In the genomic region with DNA sequence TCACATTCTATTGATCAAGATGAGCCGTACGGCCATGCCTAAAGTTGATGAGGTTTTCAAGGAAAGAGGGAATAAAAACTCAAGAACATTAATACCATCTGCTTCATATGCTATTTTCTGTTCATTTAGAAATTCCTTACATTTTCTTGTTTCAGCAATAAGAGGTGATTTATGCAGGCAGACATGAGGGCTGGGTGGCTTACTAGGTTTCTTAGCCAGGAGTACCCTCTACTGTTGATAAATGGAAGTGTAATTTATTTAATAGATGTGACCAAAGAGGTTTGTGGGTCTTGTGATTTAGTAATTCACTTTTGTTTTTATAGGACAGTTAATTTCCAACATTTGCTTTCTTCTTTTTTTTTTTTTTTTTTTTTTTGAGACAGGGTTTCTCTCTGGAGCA, we compare ENCODE assay signal across 8 cellular contexts. TPM values are rescaled to one million over a fixed set of nuclear protein-coding genes. Genes with fewer than 3 reads are reported as not detected.
DNase-seq lines count a peak whose midpoint lies in the region; ATAC-seq, FAIRE-seq and TF ChIP-seq lines count a peak whose summit lies in the region.

No MANE protein-coding gene starts in this region.

- DNase-seq in COLO829 (ENCODE audit: low spot score) (peak; percentile 14), NCI-H2196 (lab: John Stamatoyannopoulos, UW; ENCODE audit: unreplicated experiment) (peak; percentile 14), GM12878 (ENCODE audit: low read depth, low spot score) (no peak), right lobe of liver (no peak), vagina (ENCODE audit: extremely low spot score in 2 of 2) (no peak)
- no peak for DNase-seq in effector CD8-positive, alpha-beta T cell (lab: John Stamatoyannopoulos, UW)

- H3K36me3 ChIP-seq in GM12878 (ENCODE audit: control insufficient read depth in 2 of 2, insufficient read depth in 2 of 2, low read length in 1 of 2) (no peaks in the 10 kb centered on the region), right lobe of liver (no peaks in the 10 kb centered on the region), vagina (no peaks in the 10 kb centered on the region)

- TF ChIP-seq CTCF in GM12878 (IDR thresholded peaks at IDR 0.05 in 2 of 3, conservative IDR thresholded peaks at IDR 0.05 in 1 of 3; ENCODE audit: control insufficient read depth in 2 of 3, extremely low read depth in 1 of 3, insufficient read depth in 1 of 3, low read depth in 3 of 3, low read length in 3 of 3) = peak; percentile 19 to 64 (median 42); a peak in 3 of 6 replicates
- peak; percentile 45 to 58 (median 50) for TF ChIP-seq CTCF in right lobe of liver (IDR thresholded peaks at IDR 0.05)
- peak in 1 of 3 experiments; percentile 32 for TF ChIP-seq CTCF in vagina (IDR thresholded peaks at IDR 0.05)

- H3K27ac ChIP-seq in GM12878 (ENCODE audit: control insufficient read depth, insufficient read depth) (no peak overlapping the region), right lobe of liver (no peak overlapping the region), vagina (no peak overlapping the region)

- peak; percentile 85 for TF ChIP-seq RAD21 in GM12878 (IDR thresholded peaks at IDR 0.05; ENCODE audit: insufficient read depth, low read depth, low read length)

- H3K4me2 ChIP-seq in GM12878 (ENCODE audit: control insufficient read depth, insufficient read depth) = no peak overlapping the region

- POLR2A ChIA-PET in GM12878 (lab: Charles Lee) = no interaction called here

- H3K79me2 ChIP-seq in GM12878 (ENCODE audit: control insufficient read depth, insufficient read depth, low read length) = no peaks in the 10 kb centered on the region

- SMC1A ChIA-PET in GM12878 (lab: Charles Lee; ENCODE audit: uncharacterized antibody, unreplicated experiment) = interaction anchor here (0.9 to 1.9 kb wide), 5 partner anchors 77 to 123 kb away, joined by 3 to 5 read pairs (median 3); no protein-coding TSS in a partner anchor

- H3K9ac ChIP-seq in GM12878 (ENCODE audit: control insufficient read depth, insufficient read depth, low read length) = no peak overlapping the region

- H4K20me1 ChIP-seq in GM12878 (ENCODE audit: control insufficient read depth, insufficient read depth) = no peaks in the 10 kb centered on the region

- RAD21 ChIA-PET in GM12878 (lab: Charles Lee; ENCODE audit: unreplicated experiment) = interaction anchor here (1.0 to 1.2 kb wide), 2 partner anchors 78 to 92 kb away, joined by 3 read pairs; partner anchors contain the start of gene DKC1

- WGBS in GM12878 (ENCODE audit: insufficient coverage, insufficient replicate concordance, low lambda C conversion rate, missing lambda C conversion rate) = 95% methylated on average over 2 of the region's 2 CpGs
- WGBS in right lobe of liver (ENCODE audit: insufficient coverage, low coverage, low lambda C conversion rate, missing lambda C conversion rate) = 75% methylated on average over 2 of the region's 2 CpGs

- in situ Hi-C loops in GM12878 (cut with MboI) = no loop called here

- intact Hi-C loops in GM12878 (cut with micrococcal nuclease; ENCODE audit: unreplicated experiment) = loop anchor here (2.0 to 5.0 kb wide), 2 partner anchors 92 to 124 kb away; no protein-coding TSS in a partner anchor
- intact Hi-C loops in right lobe of liver (cut with DNase I) = no loop called here
- intact Hi-C loops in vagina (cut with DNase I) = no loop called here

- H3K27me3 ChIP-seq in GM12878 (replicated peaks in 1 of 2; ENCODE audit: control insufficient read depth in 2 of 2, insufficient read depth in 2 of 2, low read length in 1 of 2) (no peaks in the 10 kb centered on the region), right lobe of liver (no peaks in the 10 kb centered on the region), vagina (no peaks in the 10 kb centered on the region)

- BruUV-seq in GM12878 (replicated peaks; lab: Mats Ljungman, UMichigan) = no TSS peak

- no peak overlapping the region for H3K4me3 ChIP-seq in GM12878
- no peak overlapping the region for H3K4me3 ChIP-seq in right lobe of liver
- no peak overlapping the region for H3K4me3 ChIP-seq in vagina

- no peak for TF ChIP-seq EP300 in GM12878 (IDR thresholded peaks at IDR 0.05; ENCODE audit: borderline replicate concordance in 1 of 2, control insufficient read depth in 1 of 2, low read depth in 2 of 2, low read length in 2 of 2)

- H3K4me1 ChIP-seq in GM12878 (ENCODE audit: control insufficient read depth, insufficient read depth, low read length) (no peaks in the 10 kb centered on the region), right lobe of liver (no peaks in the 10 kb centered on the region), vagina (no peaks in the 10 kb centered on the region)

- H3K9me3 ChIP-seq in GM12878 (replicated peaks; ENCODE audit: control insufficient read depth, insufficient read depth, low read length) (no peaks in the 10 kb centered on the region), right lobe of liver (no peaks in the 10 kb centered on the region), vagina (no peaks in the 10 kb centered on the region)

- CTCF ChIA-PET in GM12878 (lab: Yijun Ruan, JAX) = interaction anchor here (0.9 to 3.3 kb wide), 6 partner anchors 14 to 298 kb away, joined by 3 to 28 read pairs (median 3); no protein-coding TSS in a partner anchor

- no peak overlapping the region for H2AFZ ChIP-seq in GM12878 (ENCODE audit: control insufficient read depth, low read depth, low read length)

- FAIRE-seq in GM12878 (lab: Jason Lieb, UNC) = no peak

- peak; percentile 42 for ATAC-seq in GM18907 (IDR thresholded peaks at IDR 0.05; ENCODE audit: unreplicated experiment)
- peak; percentile 76 for ATAC-seq in GM12878
- ATAC-seq in right lobe of liver = peak; percentile 68 to 84 (median 78)
- ATAC-seq in HG02798 (IDR thresholded peaks at IDR 0.05; ENCODE audit: poor library complexity, unreplicated experiment) = no peak

- TF ChIP-seq POLR2A in GM12878 (IDR thresholded peaks at IDR 0.05; ENCODE audit: low read depth, low read length) (no peak), right lobe of liver (IDR thresholded peaks at IDR 0.05) (no peak), vagina (IDR thresholded peaks at IDR 0.05) (no peak)

RNA-seq across cellular contexts. Expression of gene SMIM9, which starts 6.4 kb away (rescaled TPM):
- total RNA-seq in GM12878 (2013; cell fraction: nucleolus; rRNA removed) = not detected in 2 replicates
- not detected in 2 replicates for total RNA-seq in GM12878 (2014; rRNA removed)
- total RNA-seq in GM12878 (2014; rRNA removed; fragmentation: Illumina TruSeq; extraction: Trizol) = not detected in 2 replicates
- total RNA-seq in GM12878 (2021) = not detected in 2 replicates
- not detected for polyA plus RNA-seq in GM12878 (2011; ENCODE audit: low read depth)
- not detected in 2 replicates for polyA plus RNA-seq in GM12878 (2011; rRNA removed)
- polyA plus RNA-seq in GM12878 (2011; cell fraction: cytosol; rRNA removed) = not detected in 2 replicates
- not detected in 2 replicates for polyA plus RNA-seq in GM12878 (2011; cell fraction: nucleus; rRNA removed)
- polyA plus RNA-seq in GM12878 (2012) = not detected in 2 replicates
- polyA plus RNA-seq in GM12878 (2014; fragmentation: Illumina TruSeq; extraction: Trizol) = not detected in 2 replicates
- polyA plus RNA-seq in GM12878 (2014; fragmentation: Nextera tagmentation; extraction: Ambion mirVana) = not detected
- polyA plus RNA-seq in GM12878 (2014; rRNA removed) = not detected in 2 replicates
- polyA plus RNA-seq in GM12878 (2016; fragmentation: Nextera tagmentation; extraction: Ambion mirVana) = not detected
- not detected in 2 replicates for polyA minus RNA-seq in GM12878 (2011; rRNA and poly(A)+ RNA removed)
- not detected in 2 replicates for polyA minus RNA-seq in GM12878 (2011; cell fraction: cytosol; rRNA and poly(A)+ RNA removed)
- polyA minus RNA-seq in GM12878 (2011; cell fraction: nucleus; rRNA and poly(A)+ RNA removed) = not detected in 2 replicates
- not detected for total RNA-seq in right lobe of liver
- not detected for total RNA-seq in vagina

RNA-seq across cellular contexts. Expression of gene MPP1, which starts 35.6 kb away (rescaled TPM):
- total RNA-seq in GM12878 (2013; cell fraction: nucleolus; rRNA removed) = 12.0 and 14.9 TPM in 2 replicates
- total RNA-seq in GM12878 (2014; rRNA removed) (16.9 TPM in 2 replicates), GM12878 (2014; rRNA removed; fragmentation: Illumina TruSeq; extraction: Trizol) (13.6 and 14.2 TPM in 2 replicates), GM12878 (2021) (15.7 and 19.6 TPM in 2 replicates), right lobe of liver (10 to 100 TPM; 20.2 to 51.7 (median 32.5) TPM), vagina (15.7 TPM)
- polyA plus RNA-seq in GM12878 (2011; ENCODE audit: low read depth) = 10.1 TPM
- polyA plus RNA-seq in GM12878 (2011; rRNA removed) (1.9 and 2.2 TPM in 2 replicates), GM12878 (2014; fragmentation: Illumina TruSeq; extraction: Trizol) (19.8 and 20.1 TPM in 2 replicates), GM12878 (2014; fragmentation: Nextera tagmentation; extraction: Ambion mirVana) (10 to 100 TPM; 11.9 to 17.9 TPM), GM12878 (2014; rRNA removed) (16.2 and 18.2 TPM in 2 replicates), GM12878 (2016; fragmentation: Nextera tagmentation; extraction: Ambion mirVana) (10 to 100 TPM; 11.1 to 13.9 TPM)
- 2.1 and 2.3 TPM in 2 replicates for polyA plus RNA-seq in GM12878 (2011; cell fraction: cytosol; rRNA removed)
- 3.0 and 4.6 TPM in 2 replicates for polyA plus RNA-seq in GM12878 (2011; cell fraction: nucleus; rRNA removed)
- 13.0 and 13.3 TPM in 2 replicates for polyA plus RNA-seq in GM12878 (2012)
- polyA minus RNA-seq in GM12878 (2011; rRNA and poly(A)+ RNA removed) = 1.9 and 2.0 TPM in 2 replicates
- 4.9 TPM in 1 of 2 replicates, not detected in the other for polyA minus RNA-seq in GM12878 (2011; cell fraction: cytosol; rRNA and poly(A)+ RNA removed)
- polyA minus RNA-seq in GM12878 (2011; cell fraction: nucleus; rRNA and poly(A)+ RNA removed) = 0.48 and 1.2 TPM in 2 replicates

RNA-seq across cellular contexts. Expression of gene F8A1, which starts 45.3 kb away (rescaled TPM):
- 5.0 and 6.2 TPM in 2 replicates for total RNA-seq in GM12878 (2013; cell fraction: nucleolus; rRNA removed)
- total RNA-seq in GM12878 (2014; rRNA removed) = 9.0 and 11.1 TPM in 2 replicates
- 11.8 and 13.5 TPM in 2 replicates for total RNA-seq in GM12878 (2014; rRNA removed; fragmentation: Illumina TruSeq; extraction: Trizol)
- total RNA-seq in GM12878 (2021) = 76.4 and 77.8 TPM in 2 replicates
- 33.6 TPM for polyA plus RNA-seq in GM12878 (2011; ENCODE audit: low read depth)
- polyA plus RNA-seq in GM12878 (2011; rRNA removed) = 4.1 and 7.4 TPM in 2 replicates
- 6.9 and 12.3 TPM in 2 replicates for polyA plus RNA-seq in GM12878 (2011; cell fraction: cytosol; rRNA removed)
- 9.9 and 12.3 TPM in 2 replicates for polyA plus RNA-seq in GM12878 (2011; cell fraction: nucleus; rRNA removed)
- polyA plus RNA-seq in GM12878 (2012) = 42.1 and 45.0 TPM in 2 replicates
- 64.4 and 64.8 TPM in 2 replicates for polyA plus RNA-seq in GM12878 (2014; fragmentation: Illumina TruSeq; extraction: Trizol)
- 10 to 100 TPM in 1 of 2 experiments, 1 to 10 TPM in 1; 9.5 to 18.6 TPM for polyA plus RNA-seq in GM12878 (2014; fragmentation: Nextera tagmentation; extraction: Ambion mirVana)
- polyA plus RNA-seq in GM12878 (2014; rRNA removed) = 26.1 and 30.4 TPM in 2 replicates
- polyA plus RNA-seq in GM12878 (2016; fragmentation: Nextera tagmentation; extraction: Ambion mirVana) = 10 to 100 TPM in 1 of 2 experiments, 1 to 10 TPM in 1; 7.0 to 26.4 TPM
- 3.7 and 7.2 TPM in 2 replicates for polyA minus RNA-seq in GM12878 (2011; rRNA and poly(A)+ RNA removed)
- 3.9 and 5.9 TPM in 2 replicates for polyA minus RNA-seq in GM12878 (2011; cell fraction: cytosol; rRNA and poly(A)+ RNA removed)
- polyA minus RNA-seq in GM12878 (2011; cell fraction: nucleus; rRNA and poly(A)+ RNA removed) = 4.7 and 5.9 TPM in 2 replicates
- total RNA-seq in right lobe of liver = 10 to 100 TPM; 13.1 to 24.7 (median 17.6) TPM
- 8.1 TPM for total RNA-seq in vagina

Comparison
In these comparisons a context has a peak if more than half of its experiments do, and no peak if none do; other contexts are left out.
1. DNase-seq: peak in COLO829 (single experiment) and NCI-H2196 (single experiment); none in GM12878 (single experiment), right lobe of liver (0 of 3), vagina (0 of 2) and effector CD8-positive, alpha-beta T cell (single experiment).